ENCODE assay signal across 8 cellular contexts in genomic region chr19:45103200-45103624, GRCh38. TPM values are rescaled to one million over a fixed set of nuclear protein-coding genes. Genes with fewer than 3 reads are reported as not detected.
DNase-seq lines count a peak whose midpoint lies in the region; ATAC-seq and TF ChIP-seq lines count a peak whose summit lies in the region.

No MANE protein-coding gene starts in this region.

- no peaks in the 10 kb centered on the region for H3K27me3 Mint-ChIP-seq in CD4-positive, CD25-positive, alpha-beta regulatory T cell
- no peaks in the 10 kb centered on the region for H3K27me3 Mint-ChIP-seq in H9 (ENCODE audit: low read depth)

- no peak overlapping the region for H3K9ac ChIP-seq in H9 (ENCODE audit: extremely low read depth, insufficient read length, low read length)

- peaks cover 30% of the 10 kb centered on the region for H3K79me2 ChIP-seq in H9 (ENCODE audit: insufficient read depth, low read length)

- H3K9me3 ChIP-seq in CD4-positive, CD25-positive, alpha-beta regulatory T cell (ENCODE audit: control insufficient read depth in 2 of 2, low read length in 2 of 2) = no peaks in the 10 kb centered on the region
- no peaks in the 10 kb centered on the region for H3K9me3 ChIP-seq in body of pancreas
- H3K9me3 ChIP-seq in mononuclear cell (ENCODE audit: low read depth, low read length) = no peaks in the 10 kb centered on the region
- H3K9me3 ChIP-seq in H9 (ENCODE audit: control insufficient read depth, low read depth, low read length) = no peaks in the 10 kb centered on the region

- H3K9me3 Mint-ChIP-seq in CD4-positive, CD25-positive, alpha-beta regulatory T cell = peaks cover 0 to 2% (median 0%) of the 10 kb centered on the region in 7 donors
- no peaks in the 10 kb centered on the region; a peak in 1 of 5 replicates for H3K9me3 Mint-ChIP-seq in H9

- H2AFZ ChIP-seq in H9 (ENCODE audit: low read length) = no peak overlapping the region

- peak in 2 of 3 donors; percentile 59 to 76 for DNase-seq in CD4-positive, CD25-positive, alpha-beta regulatory T cell
- DNase-seq in NCI-H1694 treated with DMSO at 0.1 percent for 48 hours (lab: John Stamatoyannopoulos, UW) (peak; percentile 26), body of pancreas (peak in 3 of 4 donors; percentile 33 to 40 (median 36)), H4 (ENCODE audit: low spot score) (no peak), H9 (no peak), CD1c-positive myeloid dendritic cell (ENCODE audit: extremely low spot score) (no peak)

- H3K14ac ChIP-seq in H9 (ENCODE audit: insufficient read depth, low read length) = no peak overlapping the region

- H3K23me2 ChIP-seq in H9 (ENCODE audit: insufficient read length, low read depth, low read length, poor library complexity, severe bottlenecking) = no peaks in the 10 kb centered on the region

- H2BK15ac ChIP-seq in H9 (ENCODE audit: low read depth, low read length) = no peak overlapping the region

- TF ChIP-seq POLR2A in body of pancreas (IDR thresholded peaks at IDR 0.05) = no peak

- peak overlapping the region; percentile 56 to 89 (median 85) for H3K27ac Mint-ChIP-seq in CD4-positive, CD25-positive, alpha-beta regulatory T cell
- no peak overlapping the region for H3K27ac Mint-ChIP-seq in H9

- peak overlapping the region; percentile 19 for H3K4me3 ChIP-seq in CD4-positive, CD25-positive, alpha-beta regulatory T cell (ENCODE audit: low read depth, low read length)
- H3K4me3 ChIP-seq in body of pancreas (no peak overlapping the region), mononuclear cell (ENCODE audit: low read length) (peak overlapping the region; percentile 16)

- H3K4ac ChIP-seq in H9 (ENCODE audit: low read depth, low read length) = no peak overlapping the region

- no peak overlapping the region for H3K56ac ChIP-seq in H9 (ENCODE audit: insufficient read length, low read depth, low read length)

- no peak overlapping the region for H4K91ac ChIP-seq in H9 (ENCODE audit: insufficient read length, low read depth, low read length)

- no peak overlapping the region for H2AK5ac ChIP-seq in H9 (ENCODE audit: insufficient read length, low read length)

- no peak overlapping the region for H2BK120ac ChIP-seq in H9 (ENCODE audit: low read depth, low read length, poor library complexity, severe bottlenecking)

- H4K8ac ChIP-seq in H9 (replicated peaks; ENCODE audit: insufficient read length, low read depth, low read length) = no peak overlapping the region

- H2BK12ac ChIP-seq in H9 (ENCODE audit: insufficient read length, low read depth, low read length) = no peak overlapping the region

- H3K4me1 ChIP-seq in CD4-positive, CD25-positive, alpha-beta regulatory T cell (ENCODE audit: control insufficient read depth, insufficient read depth, low read length, poor library complexity, severe bottlenecking) = peaks cover 32% of the 10 kb centered on the region
- peaks cover 70% of the 10 kb centered on the region for H3K4me1 ChIP-seq in body of pancreas
- peaks cover 34% of the 10 kb centered on the region for H3K4me1 ChIP-seq in mononuclear cell (ENCODE audit: insufficient read depth, low read length)
- H3K4me1 ChIP-seq in H9 (ENCODE audit: insufficient read depth, low read length) = no peaks in the 10 kb centered on the region; the same call in 1 of the 2 replicates

- no peak overlapping the region for H2BK5ac ChIP-seq in H9 (ENCODE audit: insufficient read length, low read length)

- no peak for TF ChIP-seq CTCF in body of pancreas (IDR thresholded peaks at IDR 0.05)
- no peak for TF ChIP-seq CTCF in H9 (conservative IDR thresholded peaks at IDR 0.05)

- H3K27ac ChIP-seq in CD4-positive, CD25-positive, alpha-beta regulatory T cell (ENCODE audit: insufficient read depth, low read length, poor library complexity, severe bottlenecking) = peak overlapping the region; percentile 61
- peak overlapping the region in 3 of 4 donors; percentile 61 to 79 (median 70) for H3K27ac ChIP-seq in body of pancreas
- no peak overlapping the region for H3K27ac ChIP-seq in H9 (ENCODE audit: insufficient read length, low read depth, low read length)

- peak; percentile 73 to 91 for ATAC-seq in CD4-positive, CD25-positive, alpha-beta regulatory T cell (ENCODE audit: low read depth in 2 of 2)
- ATAC-seq in body of pancreas = no peak
- ATAC-seq in GM18519 (IDR thresholded peaks at IDR 0.05; ENCODE audit: low FRiP score, unreplicated experiment) = no peak

- intact Hi-C loops in body of pancreas (cut with DNase I) = no loop called here

- H4K5ac ChIP-seq in H9 (ENCODE audit: insufficient read length, low read depth, low read length) = no peak overlapping the region

- no peaks in the 10 kb centered on the region for H4K20me1 ChIP-seq in H9 (ENCODE audit: control insufficient read depth, insufficient read depth, insufficient read length)

- H3K23ac ChIP-seq in H9 (ENCODE audit: insufficient read length, low read depth, low read length) = no peak overlapping the region

- no peaks in the 10 kb centered on the region for H3K79me1 ChIP-seq in H9 (ENCODE audit: insufficient read depth, low read depth, low read length, poor library complexity, severe bottlenecking)

- H3K36me3 ChIP-seq in CD4-positive, CD25-positive, alpha-beta regulatory T cell (ENCODE audit: control insufficient read depth, insufficient read depth, low read length) = no peaks in the 10 kb centered on the region
- no peaks in the 10 kb centered on the region for H3K36me3 ChIP-seq in body of pancreas (replicated peaks in 1 of 2; ENCODE audit: insufficient read depth in 1 of 2, low read depth in 2 of 2)

- peaks cover 8 to 74% (median 38%) of the 10 kb centered on the region in 4 donors for H3K4me1 Mint-ChIP-seq in CD4-positive, CD25-positive, alpha-beta regulatory T cell
- peaks cover 63 to 68% of the 10 kb centered on the region in 2 experiments for H3K4me1 Mint-ChIP-seq in H9

- no peak overlapping the region for H3K4me2 ChIP-seq in H9 (ENCODE audit: insufficient read depth, insufficient read length, low read length)

- H3K4me3 Mint-ChIP-seq in CD4-positive, CD25-positive, alpha-beta regulatory T cell = peak overlapping the region; percentile 67 to 83 (median 76)
- peak overlapping the region in 1 of 2 experiments; percentile 35; a peak in 1 of 5 replicates for H3K4me3 Mint-ChIP-seq in H9

- 46% methylated on average over 3 to 19 of the region's 19 CpGs for WGBS in body of pancreas, 2 donors
- WGBS in H9 (ENCODE audit: extremely low coverage, insufficient read length, low lambda C conversion rate) = no CpG with 5 or more reads among the region's 19 CpGs

- no peaks in the 10 kb centered on the region for H3K36me3 Mint-ChIP-seq in CD4-positive, CD25-positive, alpha-beta regulatory T cell
- peaks cover 0 to 6% (median 4%) of the 10 kb centered on the region in 3 experiments; a peak in 2 of 7 replicates for H3K36me3 Mint-ChIP-seq in H9 (ENCODE audit: insufficient read depth in 1 of 3, low read depth in 3 of 3)

- no peaks in the 10 kb centered on the region for H3K27me3 ChIP-seq in CD4-positive, CD25-positive, alpha-beta regulatory T cell (ENCODE audit: control insufficient read depth, insufficient read depth, low read length)
- H3K27me3 ChIP-seq in body of pancreas (no peaks in the 10 kb centered on the region), mononuclear cell (ENCODE audit: insufficient read depth, low read length) (no peaks in the 10 kb centered on the region), H9 (ENCODE audit: insufficient read depth, low read length) (no peaks in the 10 kb centered on the region)

- no peak overlapping the region for H2BK20ac ChIP-seq in H9 (ENCODE audit: low read depth, low read length, poor library complexity, severe bottlenecking)

- H3T11ph ChIP-seq in H9 (ENCODE audit: low read length) = no peak overlapping the region

- H3K18ac ChIP-seq in H9 (ENCODE audit: insufficient read length, low read depth, low read length) = no peak overlapping the region

RNA-seq across cellular contexts. Expression of gene PPP1R37, which starts 10.2 kb away (rescaled TPM):
- 17.4 TPM for total RNA-seq in CD4-positive, CD25-positive, alpha-beta regulatory T cell
- 1 to 10 TPM in 1 of 4 donors, under 1 TPM in 3; 0.61 to 1.0 (median 0.65) TPM for polyA plus RNA-seq in CD4-positive, CD25-positive, alpha-beta regulatory T cell
- 10 to 100 TPM; 16.6 to 49.8 TPM for total RNA-seq in body of pancreas
- total RNA-seq in mononuclear cell = 14.0 TPM
- 8.0 and 13.2 TPM in 2 replicates for total RNA-seq in H4 (2014; rRNA removed; shearing (Covaris generic))
- total RNA-seq in H9 (2021) = 29.9 and 33.6 TPM in 2 replicates

RNA-seq across cellular contexts. Expression of gene GEMIN7, which starts 24.2 kb away (rescaled TPM):
- 6.6 TPM for total RNA-seq in CD4-positive, CD25-positive, alpha-beta regulatory T cell
- 10 to 100 TPM; 64.6 to 93.1 (median 79.7) TPM for polyA plus RNA-seq in CD4-positive, CD25-positive, alpha-beta regulatory T cell
- total RNA-seq in body of pancreas = 10 to 100 TPM; 15.8 to 19.5 TPM
- 4.1 TPM for total RNA-seq in mononuclear cell
- total RNA-seq in H4 (2014; rRNA removed; shearing (Covaris generic)) = 23.5 and 27.5 TPM in 2 replicates
- 46.0 and 47.2 TPM in 2 replicates for total RNA-seq in H9 (2021)

RNA-seq across cellular contexts. Expression of gene ZNF296, which starts 26.9 kb away (rescaled TPM):
- total RNA-seq in CD4-positive, CD25-positive, alpha-beta regulatory T cell = 3.0 TPM
- polyA plus RNA-seq in CD4-positive, CD25-positive, alpha-beta regulatory T cell = 1 to 10 TPM; 1.8 to 2.5 (median 2.0) TPM
- total RNA-seq in body of pancreas = under 1 TPM in 1 of 2 donors, not detected in 1; 0.26 TPM
- total RNA-seq in mononuclear cell = 1.2 TPM
- total RNA-seq in H4 (2014; rRNA removed; shearing (Covaris generic)) = not detected in 2 replicates
- total RNA-seq in H9 (2021) = 14.3 and 14.8 TPM in 2 replicates

RNA-seq across cellular contexts. Expression of gene NKPD1, which starts 57.6 kb away (rescaled TPM):
- 0.72 TPM for total RNA-seq in CD4-positive, CD25-positive, alpha-beta regulatory T cell
- polyA plus RNA-seq in CD4-positive, CD25-positive, alpha-beta regulatory T cell = under 1 TPM; 0.05 to 0.28 (median 0.15) TPM
- total RNA-seq in body of pancreas = not detected
- 0.84 TPM for total RNA-seq in mononuclear cell
- 0.19 TPM in 1 of 2 replicates, not detected in the other for total RNA-seq in H4 (2014; rRNA removed; shearing (Covaris generic))
- total RNA-seq in H9 (2021) = 0.17 and 0.46 TPM in 2 replicates

Comparison
In these comparisons a context has a peak if more than half of its experiments do, and no peak if none do; other contexts are left out.
1. ATAC-seq: peak in CD4-positive, CD25-positive, alpha-beta regulatory T cell (2 of 2); none in body of pancreas (single experiment) and GM18519 (single experiment).
2. DNase-seq: peak in CD4-positive, CD25-positive, alpha-beta regulatory T cell (2 of 3), NCI-H1694 treated with DMSO at 0.1 percent for 48 hours (single experiment) and body of pancreas (3 of 4); none in H4 (single experiment), H9 (single experiment) and CD1c-positive myeloid dendritic cell (single experiment).
3. H3K4me3 ChIP-seq: peak in CD4-positive, CD25-positive, alpha-beta regulatory T cell (single experiment) and mononuclear cell (single experiment); none in body of pancreas (0 of 2).
4. H3K27ac Mint-ChIP-seq: peak in CD4-positive, CD25-positive, alpha-beta regulatory T cell (3 of 3); none in H9 (0 of 3).